ENCODE assay signal across 8 cellular contexts in the genomic region with DNA sequence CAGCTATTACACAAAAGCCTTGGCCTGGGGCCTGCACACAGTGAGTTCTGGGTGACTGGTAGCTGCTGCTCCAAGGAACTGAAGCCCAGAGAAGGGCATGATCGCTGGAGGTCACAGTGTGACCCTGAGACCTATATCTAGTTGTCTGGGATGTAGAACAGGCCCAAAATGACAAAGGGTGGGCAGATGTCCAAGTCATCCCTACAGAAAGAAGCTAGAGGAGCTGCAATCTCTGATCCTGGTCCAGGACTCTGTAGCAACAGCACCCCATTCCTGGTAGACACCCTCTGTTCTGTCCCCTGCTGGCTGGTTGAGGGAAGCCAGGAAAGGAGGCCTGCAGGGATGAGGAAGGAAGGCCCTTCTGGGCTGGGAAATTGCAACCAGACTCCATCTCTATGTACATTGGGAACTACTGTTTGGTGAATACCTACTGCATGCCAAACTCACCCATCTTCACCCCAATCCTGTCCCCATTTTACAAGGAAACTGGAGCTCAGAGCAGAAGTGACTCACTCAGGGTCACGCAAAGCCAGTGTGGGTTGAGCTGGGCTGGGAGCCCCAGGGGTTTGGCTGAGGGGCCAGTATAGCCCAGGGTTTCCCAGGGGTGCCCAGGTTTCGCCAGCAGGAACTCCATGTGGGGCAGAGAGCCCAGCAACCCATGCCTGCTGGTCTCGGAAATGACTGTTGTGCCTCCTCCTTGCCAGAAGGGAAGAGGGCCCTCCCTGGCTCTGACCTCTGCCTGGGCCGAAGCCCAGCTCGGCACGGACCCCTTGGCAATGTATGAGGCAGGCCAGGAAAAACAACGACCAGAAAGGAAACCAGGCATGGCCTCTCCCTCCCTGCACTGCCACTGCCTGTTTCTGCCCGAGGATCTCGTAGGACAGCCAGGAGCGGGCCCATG. TPM values are rescaled to one million over a fixed set of nuclear protein-coding genes. Genes with fewer than 3 reads are reported as not detected.
DNase-seq lines count a peak whose midpoint lies in the region; ATAC-seq and TF ChIP-seq lines count a peak whose summit lies in the region.

No MANE protein-coding gene starts in this region.

- no peak for TF ChIP-seq POLR2A in ovary (IDR thresholded peaks at IDR 0.05)

- ATAC-seq in GM21526 (IDR thresholded peaks at IDR 0.05; ENCODE audit: low FRiP score, unreplicated experiment) (no peak), GM19035 (IDR thresholded peaks at IDR 0.05; ENCODE audit: unreplicated experiment) (no peak), GM18502 (IDR thresholded peaks at IDR 0.05; ENCODE audit: poor library complexity, unreplicated experiment) (no peak)

- peak in 1 of 3 donors; percentile 45 for TF ChIP-seq CTCF in ovary (IDR thresholded peaks at IDR 0.05)

- H3K4me3 ChIP-seq in ovary = no peak overlapping the region

- no peaks in the 10 kb centered on the region for H3K9me3 ChIP-seq in ovary

- 14 to 28% (median 23%) methylated on average over 11 of the region's 11 CpGs for WGBS in ovary, 3 donors

- intact Hi-C loops in ovary (cut with DNase I) = no loop called here

- peaks cover 37% of the 10 kb centered on the region for H3K4me1 ChIP-seq in ovary (ENCODE audit: insufficient read depth)

- H3K36me3 ChIP-seq in ovary = no peaks in the 10 kb centered on the region

- peak; percentile 78 for DNase-seq in Ammon's horn (ENCODE audit: low spot score)
- peak; percentile 94 for DNase-seq in RPMI7951 (ENCODE audit: low read depth)
- DNase-seq in fibroblast of gingiva (ENCODE audit: low read depth) = peak; percentile 95
- DNase-seq in ovary = peak; percentile 61 to 75 (median 68)
- no peak for DNase-seq in stimulated activated CD4-positive, alpha-beta T cell treated with anti-CD3 and anti-CD28 coated beads, Interleukin-15, amount 100 ng/mL, for 24 hours

- H3K27ac ChIP-seq in ovary = peak overlapping the region; percentile 65 to 74

- H3K27me3 ChIP-seq in ovary = no peaks in the 10 kb centered on the region

- no peak for TF ChIP-seq EP300 in ovary (IDR thresholded peaks at IDR 0.05)

RNA-seq across cellular contexts. Expression of gene TLDC2, which starts 44.9 kb away (rescaled TPM):
- 0.39 TPM in 1 of 2 replicates, not detected in the other for total RNA-seq in RPMI7951 (2014; rRNA removed; shearing (Covaris generic))
- under 1 TPM in 3 of 7 donors, not detected in 4; 0.10 to 0.95 (median 0.92) TPM for total RNA-seq in ovary
- polyA plus RNA-seq in ovary = under 1 TPM; 0.11 to 0.33 TPM

RNA-seq across cellular contexts. Expression of gene DSN1, which starts 57.5 kb away (rescaled TPM):
- 68.0 and 72.6 TPM in 2 replicates for total RNA-seq in RPMI7951 (2014; rRNA removed; shearing (Covaris generic))
- total RNA-seq in ovary = 1 to 10 TPM; 3.3 to 7.0 (median 5.1) TPM
- polyA plus RNA-seq in ovary = 1 to 10 TPM; 6.2 to 6.4 TPM
